Comparison of ENCODE assay signal across 8 cellular contexts in genomic region chr10:91694170-91694794, GRCh38.
DNase-seq lines count a peak whose midpoint lies in the region; ATAC-seq and TF ChIP-seq lines count a peak whose summit lies in the region.

No MANE protein-coding gene starts in this region.

- 60 to 78% (median 70%) methylated on average over 3 of the region's 3 CpGs for WGBS in adrenal gland, 4 donors
- 79 to 84% methylated on average over 3 of the region's 3 CpGs for WGBS in aorta, 2 donors

- intact Hi-C loops in adrenal gland (cut with DNase I), result loop anchor here in 1 of 2 donors (10.0 kb wide), 1 partner anchor 199 kb away; no protein-coding TSS in a partner anchor
- intact Hi-C loops in left lung (cut with DNase I), result no loop called here
- intact Hi-C loops in aorta (cut with DNase I), result loop anchor here (5.0 to 10.0 kb wide), 5 partner anchors 57 to 202 kb away; no protein-coding TSS in a partner anchor

- peak; percentile 30 for DNase-seq in NCI-H510A treated with DMSO at 0.1 percent for 48 hours (lab: John Stamatoyannopoulos, UW)
- no peak for DNase-seq in NCI-H510A (lab: John Stamatoyannopoulos, UW)
- peak; percentile 38 for DNase-seq in Jurkat, Clone E6-1 (ENCODE audit: low read depth, low spot score)
- DNase-seq in adrenal gland, result peak in 2 of 7 donors; percentile 53 to 55
- DNase-seq in left lung, result no peak
- DNase-seq in aorta, result no peak
- DNase-seq in activated T-cell treated with anti-CD3 and anti-CD28 coated beads, Interleukin-2, amount 50 U/mL, for 48 hours, result no peak
- no peak for DNase-seq in mesenteric fat pad (ENCODE audit: low spot score)

- TF ChIP-seq POLR2A in adrenal gland (IDR thresholded peaks at IDR 0.05), result no peak

- no peaks in the 10 kb centered on the region for H3K4me1 ChIP-seq in adrenal gland (replicated peaks in 1 of 2)
- peaks cover 0 to 5% of the 10 kb centered on the region in 2 donors for H3K4me1 ChIP-seq in left lung
- H3K4me1 ChIP-seq in aorta (ENCODE audit: control insufficient read depth in 1 of 2, insufficient read depth in 2 of 2, low read length in 2 of 2), result peaks cover 3 to 4% of the 10 kb centered on the region in 2 donors

- H3K27ac ChIP-seq in adrenal gland, result no peak overlapping the region
- no peak overlapping the region for H3K27ac ChIP-seq in left lung
- H3K27ac ChIP-seq in aorta (ENCODE audit: low read depth in 1 of 2, low read length in 2 of 2), result no peak overlapping the region

- peak; percentile 86 for ATAC-seq in left lung
- no peak for ATAC-seq in aorta (ENCODE audit: low FRiP score)

- H3K4me3 ChIP-seq in Jurkat, Clone E6-1 (ENCODE audit: low read length), result no peak overlapping the region
- no peak overlapping the region for H3K4me3 ChIP-seq in adrenal gland
- no peak overlapping the region for H3K4me3 ChIP-seq in left lung
- H3K4me3 ChIP-seq in aorta (ENCODE audit: low read length in 2 of 2), result no peak overlapping the region

- H3K36me3 ChIP-seq in adrenal gland (replicated peaks in 1 of 2), result no peaks in the 10 kb centered on the region
- no peaks in the 10 kb centered on the region for H3K36me3 ChIP-seq in left lung
- no peaks in the 10 kb centered on the region for H3K36me3 ChIP-seq in aorta (ENCODE audit: control insufficient read depth in 1 of 2, insufficient read depth in 2 of 2, low read length in 1 of 2)

- H3K27me3 ChIP-seq in adrenal gland (no peaks in the 10 kb centered on the region), left lung (no peaks in the 10 kb centered on the region), aorta (ENCODE audit: control insufficient read depth in 1 of 2, insufficient read depth in 2 of 2, low read length in 1 of 2) (no peaks in the 10 kb centered on the region)

- H3K9me3 ChIP-seq in adrenal gland (replicated peaks in 1 of 3), result no peaks in the 10 kb centered on the region
- no peaks in the 10 kb centered on the region for H3K9me3 ChIP-seq in left lung
- no peaks in the 10 kb centered on the region for H3K9me3 ChIP-seq in aorta (ENCODE audit: control insufficient read depth, low read length)

- peak; percentile 60 to 72 (median 66) for TF ChIP-seq CTCF in adrenal gland (IDR thresholded peaks at IDR 0.05)
- peak; percentile 41 to 64 for TF ChIP-seq CTCF in left lung (IDR thresholded peaks at IDR 0.05)

Comparison
In these comparisons a context has a peak if more than half of its experiments do, and no peak if none do; other contexts are left out.
1. DNase-seq: peak in NCI-H510A treated with DMSO at 0.1 percent for 48 hours (single experiment) and Jurkat, Clone E6-1 (single experiment); none in NCI-H510A (single experiment), left lung (0 of 2), aorta (0 of 2), activated T-cell treated with anti-CD3 and anti-CD28 coated beads, Interleukin-2, amount 50 U/mL, for 48 hours (0 of 2) and mesenteric fat pad (single experiment).
2. intact Hi-C loops: an anchor here in aorta (5.0 to 10.0 kb wide); none called in left lung.